Comparison of ENCODE assay signal across 8 cellular contexts in genomic region chr6:47308674-47309325, GRCh38. TPM values are rescaled to one million over a fixed set of nuclear protein-coding genes. Genes with fewer than 3 reads are reported as not detected.
A peak's percentile ranks its signal among the peaks of the same experiment; 100 is the strongest.
DNase-seq lines count a peak whose midpoint lies in the region; ATAC-seq and TF ChIP-seq lines count a peak whose summit lies in the region.

No MANE protein-coding gene starts in this region.

- H3K4me3 ChIP-seq in BJ (ENCODE audit: low read depth, low read length) = peak overlapping the region; percentile 66
- H3K4me3 ChIP-seq in gastroesophageal sphincter = peak overlapping the region; percentile 90 to 91

- ATAC-seq in GM18868 (IDR thresholded peaks at IDR 0.05; ENCODE audit: unreplicated experiment) = peak; percentile 6
- ATAC-seq in activated CD8-positive, alpha-beta T cell treated with anti-CD3 and anti-CD28 coated beads, Interleukin-2, amount 10 ng/mL, durations not matched to agents 7 days and 5 days = peak; percentile 8
- peak; percentile 26 for ATAC-seq in gastroesophageal sphincter

- DNase-seq in BJ (ENCODE audit: low read depth) (no peak), HT1080 (ENCODE audit: low read depth) (peak; percentile 23), occipital lobe (lab: John Stamatoyannopoulos, UW) (peak; percentile 40), GDM1 (lab: John Stamatoyannopoulos, UW) (no peak)
- no peak for DNase-seq in activated CD8-positive, alpha-beta T cell treated with anti-CD3 and anti-CD28 coated beads, Interleukin-2, amount 10 ng/mL, durations not matched to agents 7 days and 5 days
- DNase-seq in activated CD8-positive, alpha-beta memory T cell treated with anti-CD3 and anti-CD28 coated beads, Interleukin-2, amount 50 U/mL, for 4 hours = no peak

- H3K9me3 Mint-ChIP-seq in activated CD8-positive, alpha-beta T cell treated with anti-CD3 and anti-CD28 coated beads, Interleukin-2, amount 10 ng/mL, durations not matched to agents 7 days and 5 days (ENCODE audit: insufficient read depth) = no peaks in the 10 kb centered on the region

- WGBS in gastroesophageal sphincter (ENCODE audit: low coverage in 1 of 2), 2 donors = 0 to 8% methylated on average over 1 to 2 of the region's 49 CpGs

- peaks cover 0 to 52% (median 0%) of the 10 kb centered on the region in 3 donors for H3K4me1 ChIP-seq in gastroesophageal sphincter

- no peak overlapping the region for H3K27ac Mint-ChIP-seq in activated CD8-positive, alpha-beta T cell treated with anti-CD3 and anti-CD28 coated beads, Interleukin-2, amount 10 ng/mL, durations not matched to agents 7 days and 5 days

- peak overlapping the region; percentile 30 to 90 (median 84) for H3K27ac ChIP-seq in gastroesophageal sphincter

- no peaks in the 10 kb centered on the region for H3K9me3 ChIP-seq in gastroesophageal sphincter

- POLR2A ChIA-PET in BJ (lab: Charles Lee) = no interaction called here
- POLR2A ChIA-PET in activated CD8-positive, alpha-beta T cell treated with anti-CD3 and anti-CD28 coated beads, Interleukin-2, amount 10 ng/mL, durations not matched to agents 7 days and 5 days (lab: Charles Lee) = no interaction called here

- H3K27me3 ChIP-seq in BJ (ENCODE audit: control insufficient read depth, insufficient read depth, low read length) (no peaks in the 10 kb centered on the region), gastroesophageal sphincter (no peaks in the 10 kb centered on the region)

- no peak for TF ChIP-seq EP300 in gastroesophageal sphincter (IDR thresholded peaks at IDR 0.05)

- H3K4me3 Mint-ChIP-seq in activated CD8-positive, alpha-beta T cell treated with anti-CD3 and anti-CD28 coated beads, Interleukin-2, amount 10 ng/mL, durations not matched to agents 7 days and 5 days = peak overlapping the region; percentile 56

- TF ChIP-seq CTCF in BJ (IDR thresholded peaks at IDR 0.05; ENCODE audit: insufficient read depth, low read depth, low read length) (no peak), gastroesophageal sphincter (IDR thresholded peaks at IDR 0.05) (no peak)

- peaks cover 10% of the 10 kb centered on the region for H3K4me1 Mint-ChIP-seq in activated CD8-positive, alpha-beta T cell treated with anti-CD3 and anti-CD28 coated beads, Interleukin-2, amount 10 ng/mL, durations not matched to agents 7 days and 5 days (ENCODE audit: low read depth)

- peaks cover 34% of the 10 kb centered on the region for H3K27me3 Mint-ChIP-seq in activated CD8-positive, alpha-beta T cell treated with anti-CD3 and anti-CD28 coated beads, Interleukin-2, amount 10 ng/mL, durations not matched to agents 7 days and 5 days (ENCODE audit: low read depth)

- H3K36me3 ChIP-seq in BJ (ENCODE audit: control insufficient read depth, insufficient read depth, low read length) (no peaks in the 10 kb centered on the region), gastroesophageal sphincter (no peaks in the 10 kb centered on the region)

- no peaks in the 10 kb centered on the region for H3K36me3 Mint-ChIP-seq in activated CD8-positive, alpha-beta T cell treated with anti-CD3 and anti-CD28 coated beads, Interleukin-2, amount 10 ng/mL, durations not matched to agents 7 days and 5 days (ENCODE audit: low read depth)

- CTCF ChIA-PET in BJ (lab: Yijun Ruan, JAX) = interaction anchor here (0.9 to 7.1 kb wide), 12 partner anchors 9 to 477 kb away, joined by 3 to 175 read pairs (median 4); no protein-coding TSS in a partner anchor
- CTCF ChIA-PET in activated CD8-positive, alpha-beta T cell treated with anti-CD3 and anti-CD28 coated beads, Interleukin-2, amount 10 ng/mL, durations not matched to agents 7 days and 5 days (lab: Charles Lee) = interaction anchor here (0.8 to 10.0 kb wide), 3 partner anchors 18 to 212 kb away, joined by 3 to 79 read pairs (median 3); no protein-coding TSS in a partner anchor

- no peak for TF ChIP-seq POLR2A in gastroesophageal sphincter (IDR thresholded peaks at IDR 0.05)

RNA-seq across cellular contexts. Expression of gene TNFRSF21, which starts 0.9 kb away (rescaled TPM):
- 2.4 and 3.6 TPM in 2 replicates for polyA plus RNA-seq in BJ (2011; rRNA removed)
- 6.0 and 8.5 TPM in 2 replicates for polyA minus RNA-seq in BJ (2011; rRNA and poly(A)+ RNA removed)
- total RNA-seq in HT1080 (2014; rRNA removed; shearing (Covaris generic)) = 35.5 and 47.5 TPM in 2 replicates
- 47.5 and 60.8 TPM in 2 replicates for polyA plus RNA-seq in HT1080 (2015; cell fraction: cytosol; rRNA removed)
- 30.5 and 32.5 TPM in 2 replicates for polyA plus RNA-seq in HT1080 (2015; cell fraction: nucleus; rRNA removed)
- total RNA-seq in activated CD8-positive, alpha-beta T cell treated with anti-CD3 and anti-CD28 coated beads, Interleukin-2, amount 10 ng/mL, durations not matched to agents 7 days and 5 days = under 1 TPM; 0.16 to 0.23 TPM
- total RNA-seq in gastroesophageal sphincter = 10 to 100 TPM; 14.3 to 63.8 (median 27.9) TPM
- 42.6 TPM for total RNA-seq in occipital lobe

Comparison
In these comparisons a context has a peak if more than half of its experiments do, and no peak if none do; other contexts are left out.
1. DNase-seq: peak in HT1080 (single experiment) and occipital lobe (single experiment); none in BJ (single experiment), activated CD8-positive, alpha-beta T cell treated with anti-CD3 and anti-CD28 coated beads, Interleukin-2, amount 10 ng/mL, durations not matched to agents 7 days and 5 days (single experiment), GDM1 (single experiment) and activated CD8-positive, alpha-beta memory T cell treated with anti-CD3 and anti-CD28 coated beads, Interleukin-2, amount 50 U/mL, for 4 hours (single experiment).
2. RNA of gene TNFRSF21, which starts 0.9 kb away (total RNA-seq): 35.5 to 47.5 TPM in HT1080, 42.6 TPM in occipital lobe (single experiment) and 14.3 to 63.8 TPM in gastroesophageal sphincter; 0.16 to 0.23 TPM in activated CD8-positive, alpha-beta T cell treated with anti-CD3 and anti-CD28 coated beads, Interleukin-2, amount 10 ng/mL, durations not matched to agents 7 days and 5 days; every median in the first group is over 10 times any median in the second.
3. Peak in every context shown above with its lines, with median percentiles within 50 percentile points of each other: ATAC-seq.